ENCODE assay signal across 12 cellular contexts in genomic region chr17:29151567-29151966, GRCh38. TPM values are rescaled to one million over a fixed set of nuclear protein-coding genes. Genes with fewer than 3 reads are reported as not detected.
DNase-seq lines count a peak whose midpoint lies in the region; ATAC-seq and TF ChIP-seq lines count a peak whose summit lies in the region.
"Had no signal": no experiment of that assay in that cellular context is flagged by ENCODE, and none has a peak within 500 bp of the region (broad histone marks: within the 10 kb centered on the region; RNA-seq: fewer than 3 reads in every experiment).

No MANE protein-coding gene starts in this region.

- H3K9me3 ChIP-seq in BLaER1 treated with 17β-estradiol and CSF1 and Interleukin-3, amounts not matched to agents 10 nM and 100 nM (replicated peaks in 1 of 11) = no peaks in the 10 kb centered on the region
- no peaks in the 10 kb centered on the region for H3K9me3 ChIP-seq in PC-3 (ENCODE audit: low read length)

- H3K4me1 Mint-ChIP-seq in mesothelial cell of epicardium = peaks cover 61% of the 10 kb centered on the region

- peak; percentile 84 for DNase-seq in PC-3
- peak; percentile 60 for DNase-seq in choroid plexus epithelial cell (ENCODE audit: low read depth)
- DNase-seq in mesothelial cell of epicardium (ENCODE audit: low spot score in 2 of 2, unreplicated experiment in 2 of 2) = no peak
- DNase-seq in stimulated activated CD4-positive, alpha-beta T cell treated with anti-CD3 and anti-CD28 coated beads, Interleukin-12 subunit alpha, Interleukin-12 subunit beta, amount 100 ng/mL, for 4 hours = no peak
- no peak for DNase-seq in NCI-H1105 (lab: John Stamatoyannopoulos, UW)
- DNase-seq: CD8-positive, alpha-beta memory T cell; dermis blood vessel endothelial cell; NCI-H2107 had no signal

- ATAC-seq in PC-3 (peak; percentile 31), GM19035 (IDR thresholded peaks at IDR 0.05; ENCODE audit: unreplicated experiment) (no peak), GM19324 (IDR thresholded peaks at IDR 0.05; ENCODE audit: low FRiP score, unreplicated experiment) (no peak)

- H3K79me2 ChIP-seq in PC-3 (ENCODE audit: low read length) = peaks cover 27% of the 10 kb centered on the region

- H3K9me3 Mint-ChIP-seq in mesothelial cell of epicardium = no peaks in the 10 kb centered on the region
- H3K9me3 Mint-ChIP-seq: CD8-positive, alpha-beta memory T cell had no signal

- no peak overlapping the region for H3K27ac ChIP-seq in BLaER1 treated with 17β-estradiol and CSF1 and Interleukin-3, amounts not matched to agents 10 nM and 100 nM
- peak overlapping the region; percentile 70 for H3K27ac ChIP-seq in PC-3 (ENCODE audit: low read length)
- H3K27ac ChIP-seq: parathyroid adenoma had no signal

- peaks cover 62 to 97% (median 73%) of the 10 kb centered on the region in 10 experiments for H3K4me1 ChIP-seq in BLaER1 treated with 17β-estradiol and CSF1 and Interleukin-3, amounts not matched to agents 10 nM and 100 nM
- peaks cover 69% of the 10 kb centered on the region for H3K4me1 ChIP-seq in PC-3 (ENCODE audit: insufficient read depth, low read length)

- CTCF ChIA-PET in PC-3 (lab: Charles Lee) = no interaction called here

- H4K20me1 ChIP-seq in BLaER1 treated with 17β-estradiol and CSF1 and Interleukin-3, amounts not matched to agents 10 nM and 100 nM = peaks cover 0 to 5% (median 0%) of the 10 kb centered on the region in 11 experiments; a peak in 5 of 22 replicates
- H4K20me1 ChIP-seq in PC-3 (ENCODE audit: low read length) = no peaks in the 10 kb centered on the region

- no peak overlapping the region for H3K4me3 ChIP-seq in BLaER1 treated with 17β-estradiol and CSF1 and Interleukin-3, amounts not matched to agents 10 nM and 100 nM
- H3K4me3 ChIP-seq in PC-3 (ENCODE audit: low read length) = no peak overlapping the region
- no peak overlapping the region for H3K4me3 ChIP-seq in choroid plexus epithelial cell (ENCODE audit: low read depth, low read length)

- no peaks in the 10 kb centered on the region for H3K27me3 ChIP-seq in BLaER1 treated with 17β-estradiol and CSF1 and Interleukin-3, amounts not matched to agents 10 nM and 100 nM
- no peaks in the 10 kb centered on the region for H3K27me3 ChIP-seq in PC-3 (ENCODE audit: low read length)

- POLR2A ChIA-PET in PC-3 (lab: Charles Lee; ENCODE audit: unreplicated experiment) = no interaction called here

- H3K9ac ChIP-seq in BLaER1 treated with 17β-estradiol and CSF1 and Interleukin-3, amounts not matched to agents 10 nM and 100 nM = no peak overlapping the region
- H3K9ac ChIP-seq in PC-3 (ENCODE audit: low read length) = no peak overlapping the region
- H3K9ac ChIP-seq: parathyroid adenoma had no signal

- peaks cover 0 to 17% (median 0%) of the 10 kb centered on the region in 11 experiments; a peak in 2 of 22 replicates for H3K36me3 ChIP-seq in BLaER1 treated with 17β-estradiol and CSF1 and Interleukin-3, amounts not matched to agents 10 nM and 100 nM
- no peaks in the 10 kb centered on the region for H3K36me3 ChIP-seq in PC-3 (ENCODE audit: low read depth, low read length)

- no TSS peak for BruUV-seq in PC-3 (replicated peaks; lab: Mats Ljungman, UMichigan)

- H3K36me3 Mint-ChIP-seq in mesothelial cell of epicardium = no peaks in the 10 kb centered on the region
- H3K36me3 Mint-ChIP-seq: CD8-positive, alpha-beta memory T cell had no signal

- TF ChIP-seq CTCF in PC-3 (conservative IDR thresholded peaks at IDR 0.05; ENCODE audit: low read depth, low read length) = no peak
- no peak for TF ChIP-seq CTCF in choroid plexus epithelial cell (conservative IDR thresholded peaks at IDR 0.05; ENCODE audit: low read depth, low read length)
- TF ChIP-seq CTCF in mesothelial cell of epicardium (IDR thresholded peaks at IDR 0.05; ENCODE audit: unreplicated experiment) = no peak

- H3K27ac Mint-ChIP-seq in mesothelial cell of epicardium = peak overlapping the region; percentile 89

- H3K27me3 Mint-ChIP-seq in mesothelial cell of epicardium (ENCODE audit: low read depth) = no peaks in the 10 kb centered on the region
- H3K27me3 Mint-ChIP-seq: CD8-positive, alpha-beta memory T cell had no signal

- H3K4me2 ChIP-seq in BLaER1 treated with 17β-estradiol and CSF1 and Interleukin-3, amounts not matched to agents 10 nM and 100 nM = peak overlapping the region in 6 of 11 experiments; percentile 6 to 98 (median 92); a peak in 9 of 22 replicates
- H3K4me2 ChIP-seq in PC-3 (ENCODE audit: low read length) = peak overlapping the region; percentile 47

- H3F3A ChIP-seq in PC-3 (ENCODE audit: low read length, unreplicated experiment) = no peaks in the 10 kb centered on the region

- intact Hi-C loops in PC-3 (cut with micrococcal nuclease) = loop anchor here (1.0 kb wide), 1 partner anchor 26 kb away; no protein-coding TSS in a partner anchor

- H3K4me3 Mint-ChIP-seq in mesothelial cell of epicardium = no peak overlapping the region

- H3K9me2 ChIP-seq in PC-3 (replicated peaks; ENCODE audit: low read length) = no peaks in the 10 kb centered on the region

- H2AFZ ChIP-seq in PC-3 (ENCODE audit: low read length) = no peak overlapping the region
- H2AFZ ChIP-seq: parathyroid adenoma had no signal

RNA-seq across cellular contexts. Expression of gene MYO18A, which starts 28.6 kb away (rescaled TPM):
- total RNA-seq in PC-3 (2014; rRNA removed) = 28.0 and 36.1 TPM in 2 replicates
- 55.0 to 58.4 TPM (median 56.8 TPM) in 3 replicates for total RNA-seq in mesothelial cell of epicardium

Comparison
In these comparisons a context has a peak if more than half of its experiments do, and no peak if none do; other contexts are left out.
1. DNase-seq: peak in PC-3 (single experiment) and choroid plexus epithelial cell (single experiment); none in mesothelial cell of epicardium (0 of 2), stimulated activated CD4-positive, alpha-beta T cell treated with anti-CD3 and anti-CD28 coated beads, Interleukin-12 subunit alpha, Interleukin-12 subunit beta, amount 100 ng/mL, for 4 hours (single experiment) and NCI-H1105 (single experiment).